ENCODE assay signal across 8 cellular contexts in genomic region chr15:68029959-68030358, GRCh38.
"Had no signal": no experiment of that assay in that cellular context is flagged by ENCODE, and none has a peak within 500 bp of the region (broad histone marks: within the 10 kb centered on the region; RNA-seq: fewer than 3 reads in every experiment).

No MANE protein-coding gene starts in this region.

- ATAC-seq: GM12878 had no signal

- FAIRE-seq: G401.6, GM12878, GM12891, GM12892, GM18507, GM19239 had no signal

- H3K4me3 ChIP-seq: GM12878 had no signal

- DNase-seq: GDM1, GF-D8 had no signal
